Comparison of ENCODE assay signal across 2 cellular contexts in the genomic region with DNA sequence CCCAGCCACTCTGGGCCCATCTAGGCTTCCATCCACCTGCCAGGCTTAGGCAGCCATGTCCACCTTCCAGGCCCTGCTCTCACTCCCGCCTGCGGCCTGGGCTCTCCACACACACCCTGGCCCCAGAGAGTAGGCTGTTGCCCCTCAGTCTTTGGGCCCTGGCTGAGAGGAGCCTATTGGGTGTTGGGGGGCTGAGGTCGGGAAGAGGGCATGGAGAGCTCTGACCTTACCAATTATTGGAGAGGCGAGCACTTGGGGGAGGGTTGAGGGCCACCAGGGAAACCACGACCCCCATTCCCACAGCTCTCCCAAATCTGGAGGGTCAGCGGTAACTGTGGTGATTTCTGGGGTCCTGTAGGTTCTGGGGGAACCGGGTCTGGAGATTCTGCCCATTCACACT.
TF ChIP-seq lines count a peak whose summit lies in the region.

No MANE protein-coding gene starts in this region.

TF ChIP-seq in HepG2, 621 proteins besides CTCF, POLR2A, EP300 and RAD21:
- TF ChIP-seq, protein P1, sequence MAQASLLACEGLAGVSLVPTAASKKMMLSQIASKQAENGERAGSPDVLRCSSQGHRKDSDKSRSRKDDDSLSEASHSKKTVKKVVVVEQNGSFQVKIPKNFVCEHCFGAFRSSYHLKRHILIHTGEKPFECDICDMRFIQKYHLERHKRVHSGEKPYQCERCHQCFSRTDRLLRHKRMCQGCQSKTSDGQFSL (CRISPR knock-in tag; IDR thresholded peaks at IDR 0.05), result no peak
- TF ChIP-seq ZNF350 (CRISPR knock-in tag; IDR thresholded peaks at IDR 0.05; ENCODE audit: borderline replicate concordance, low read depth) (no peak), TBX2 (CRISPR knock-in tag; IDR thresholded peaks at IDR 0.05; ENCODE audit: borderline replicate concordance) (no peak), ZNF790 (CRISPR knock-in tag; IDR thresholded peaks at IDR 0.05; ENCODE audit: borderline replicate concordance) (no peak), BRD4 (CRISPR knock-in tag; IDR thresholded peaks at IDR 0.05) (no peak), FOXO1 (CRISPR knock-in tag; IDR thresholded peaks at IDR 0.05) (no peak), ZSCAN31 (CRISPR knock-in tag; IDR thresholded peaks at IDR 0.05; ENCODE audit: low read depth) (no peak), HIVEP1 (CRISPR knock-in tag; IDR thresholded peaks at IDR 0.05) (no peak), SRSF4 (IDR thresholded peaks at IDR 0.05; ENCODE audit: low read depth, low read length, poor library complexity, severe bottlenecking) (no peak), HNRNPH1 (optimal IDR thresholded peaks at IDR 0.05; ENCODE audit: low read depth, low read length) (no peak)
- TF ChIP-seq, protein P2, sequence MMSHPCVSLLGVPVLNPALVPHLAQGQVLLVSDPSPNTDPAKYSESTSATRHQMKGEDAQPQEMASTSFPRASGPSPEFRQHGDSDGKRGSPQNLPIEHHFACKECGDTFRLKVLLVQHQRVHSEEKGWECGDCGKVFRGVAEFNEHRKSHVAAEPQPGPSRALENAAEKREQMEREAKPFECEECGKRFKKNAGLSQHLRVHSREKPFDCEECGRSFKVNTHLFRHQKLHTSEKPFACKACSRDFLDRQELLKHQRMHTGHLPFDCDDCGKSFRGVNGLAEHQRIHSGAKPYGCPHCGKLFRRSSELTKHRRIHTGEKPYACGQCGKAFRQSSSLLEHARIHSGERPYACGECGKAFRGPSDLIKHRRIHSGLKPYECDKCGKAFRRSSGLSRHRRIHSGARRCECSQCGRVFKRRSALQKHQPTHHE (CRISPR knock-in tag; IDR thresholded peaks at IDR 0.05; ENCODE audit: borderline replicate concordance), result no peak
- TF ChIP-seq, protein P3, sequence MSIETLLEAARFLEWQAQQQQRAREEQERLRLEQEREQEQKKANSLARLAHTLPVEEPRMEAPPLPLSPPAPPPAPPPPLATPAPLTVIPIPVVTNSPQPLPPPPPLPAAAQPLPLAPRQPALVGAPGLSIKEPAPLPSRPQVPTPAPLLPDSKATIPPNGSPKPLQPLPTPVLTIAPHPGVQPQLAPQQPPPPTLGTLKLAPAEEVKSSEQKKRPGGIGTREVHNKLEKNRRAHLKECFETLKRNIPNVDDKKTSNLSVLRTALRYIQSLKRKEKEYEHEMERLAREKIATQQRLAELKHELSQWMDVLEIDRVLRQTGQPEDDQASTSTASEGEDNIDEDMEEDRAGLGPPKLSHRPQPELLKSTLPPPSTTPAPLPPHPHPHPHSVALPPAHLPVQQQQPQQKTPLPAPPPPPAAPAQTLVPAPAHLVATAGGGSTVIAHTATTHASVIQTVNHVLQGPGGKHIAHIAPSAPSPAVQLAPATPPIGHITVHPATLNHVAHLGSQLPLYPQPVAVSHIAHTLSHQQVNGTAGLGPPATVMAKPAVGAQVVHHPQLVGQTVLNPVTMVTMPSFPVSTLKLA (IDR thresholded peaks at IDR 0.05), result no peak
- TF ChIP-seq, protein P4, sequence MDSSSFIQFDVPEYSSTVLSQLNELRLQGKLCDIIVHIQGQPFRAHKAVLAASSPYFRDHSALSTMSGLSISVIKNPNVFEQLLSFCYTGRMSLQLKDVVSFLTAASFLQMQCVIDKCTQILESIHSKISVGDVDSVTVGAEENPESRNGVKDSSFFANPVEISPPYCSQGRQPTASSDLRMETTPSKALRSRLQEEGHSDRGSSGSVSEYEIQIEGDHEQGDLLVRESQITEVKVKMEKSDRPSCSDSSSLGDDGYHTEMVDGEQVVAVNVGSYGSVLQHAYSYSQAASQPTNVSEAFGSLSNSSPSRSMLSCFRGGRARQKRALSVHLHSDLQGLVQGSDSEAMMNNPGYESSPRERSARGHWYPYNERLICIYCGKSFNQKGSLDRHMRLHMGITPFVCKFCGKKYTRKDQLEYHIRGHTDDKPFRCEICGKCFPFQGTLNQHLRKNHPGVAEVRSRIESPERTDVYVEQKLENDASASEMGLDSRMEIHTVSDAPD (CRISPR knock-in tag; IDR thresholded peaks at IDR 0.05), result no peak
- TF ChIP-seq, protein P5, sequence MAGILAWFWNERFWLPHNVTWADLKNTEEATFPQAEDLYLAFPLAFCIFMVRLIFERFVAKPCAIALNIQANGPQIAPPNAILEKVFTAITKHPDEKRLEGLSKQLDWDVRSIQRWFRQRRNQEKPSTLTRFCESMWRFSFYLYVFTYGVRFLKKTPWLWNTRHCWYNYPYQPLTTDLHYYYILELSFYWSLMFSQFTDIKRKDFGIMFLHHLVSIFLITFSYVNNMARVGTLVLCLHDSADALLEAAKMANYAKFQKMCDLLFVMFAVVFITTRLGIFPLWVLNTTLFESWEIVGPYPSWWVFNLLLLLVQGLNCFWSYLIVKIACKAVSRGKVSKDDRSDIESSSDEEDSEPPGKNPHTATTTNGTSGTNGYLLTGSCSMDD (CRISPR knock-in tag; IDR thresholded peaks at IDR 0.05), result no peak

TF ChIP-seq in H1, 55 proteins besides CTCF, POLR2A, EP300 and RAD21:
- TF ChIP-seq JUN (IDR thresholded peaks at IDR 0.05; ENCODE audit: low read depth, low read length), result no peak
- TF ChIP-seq, protein P6, sequence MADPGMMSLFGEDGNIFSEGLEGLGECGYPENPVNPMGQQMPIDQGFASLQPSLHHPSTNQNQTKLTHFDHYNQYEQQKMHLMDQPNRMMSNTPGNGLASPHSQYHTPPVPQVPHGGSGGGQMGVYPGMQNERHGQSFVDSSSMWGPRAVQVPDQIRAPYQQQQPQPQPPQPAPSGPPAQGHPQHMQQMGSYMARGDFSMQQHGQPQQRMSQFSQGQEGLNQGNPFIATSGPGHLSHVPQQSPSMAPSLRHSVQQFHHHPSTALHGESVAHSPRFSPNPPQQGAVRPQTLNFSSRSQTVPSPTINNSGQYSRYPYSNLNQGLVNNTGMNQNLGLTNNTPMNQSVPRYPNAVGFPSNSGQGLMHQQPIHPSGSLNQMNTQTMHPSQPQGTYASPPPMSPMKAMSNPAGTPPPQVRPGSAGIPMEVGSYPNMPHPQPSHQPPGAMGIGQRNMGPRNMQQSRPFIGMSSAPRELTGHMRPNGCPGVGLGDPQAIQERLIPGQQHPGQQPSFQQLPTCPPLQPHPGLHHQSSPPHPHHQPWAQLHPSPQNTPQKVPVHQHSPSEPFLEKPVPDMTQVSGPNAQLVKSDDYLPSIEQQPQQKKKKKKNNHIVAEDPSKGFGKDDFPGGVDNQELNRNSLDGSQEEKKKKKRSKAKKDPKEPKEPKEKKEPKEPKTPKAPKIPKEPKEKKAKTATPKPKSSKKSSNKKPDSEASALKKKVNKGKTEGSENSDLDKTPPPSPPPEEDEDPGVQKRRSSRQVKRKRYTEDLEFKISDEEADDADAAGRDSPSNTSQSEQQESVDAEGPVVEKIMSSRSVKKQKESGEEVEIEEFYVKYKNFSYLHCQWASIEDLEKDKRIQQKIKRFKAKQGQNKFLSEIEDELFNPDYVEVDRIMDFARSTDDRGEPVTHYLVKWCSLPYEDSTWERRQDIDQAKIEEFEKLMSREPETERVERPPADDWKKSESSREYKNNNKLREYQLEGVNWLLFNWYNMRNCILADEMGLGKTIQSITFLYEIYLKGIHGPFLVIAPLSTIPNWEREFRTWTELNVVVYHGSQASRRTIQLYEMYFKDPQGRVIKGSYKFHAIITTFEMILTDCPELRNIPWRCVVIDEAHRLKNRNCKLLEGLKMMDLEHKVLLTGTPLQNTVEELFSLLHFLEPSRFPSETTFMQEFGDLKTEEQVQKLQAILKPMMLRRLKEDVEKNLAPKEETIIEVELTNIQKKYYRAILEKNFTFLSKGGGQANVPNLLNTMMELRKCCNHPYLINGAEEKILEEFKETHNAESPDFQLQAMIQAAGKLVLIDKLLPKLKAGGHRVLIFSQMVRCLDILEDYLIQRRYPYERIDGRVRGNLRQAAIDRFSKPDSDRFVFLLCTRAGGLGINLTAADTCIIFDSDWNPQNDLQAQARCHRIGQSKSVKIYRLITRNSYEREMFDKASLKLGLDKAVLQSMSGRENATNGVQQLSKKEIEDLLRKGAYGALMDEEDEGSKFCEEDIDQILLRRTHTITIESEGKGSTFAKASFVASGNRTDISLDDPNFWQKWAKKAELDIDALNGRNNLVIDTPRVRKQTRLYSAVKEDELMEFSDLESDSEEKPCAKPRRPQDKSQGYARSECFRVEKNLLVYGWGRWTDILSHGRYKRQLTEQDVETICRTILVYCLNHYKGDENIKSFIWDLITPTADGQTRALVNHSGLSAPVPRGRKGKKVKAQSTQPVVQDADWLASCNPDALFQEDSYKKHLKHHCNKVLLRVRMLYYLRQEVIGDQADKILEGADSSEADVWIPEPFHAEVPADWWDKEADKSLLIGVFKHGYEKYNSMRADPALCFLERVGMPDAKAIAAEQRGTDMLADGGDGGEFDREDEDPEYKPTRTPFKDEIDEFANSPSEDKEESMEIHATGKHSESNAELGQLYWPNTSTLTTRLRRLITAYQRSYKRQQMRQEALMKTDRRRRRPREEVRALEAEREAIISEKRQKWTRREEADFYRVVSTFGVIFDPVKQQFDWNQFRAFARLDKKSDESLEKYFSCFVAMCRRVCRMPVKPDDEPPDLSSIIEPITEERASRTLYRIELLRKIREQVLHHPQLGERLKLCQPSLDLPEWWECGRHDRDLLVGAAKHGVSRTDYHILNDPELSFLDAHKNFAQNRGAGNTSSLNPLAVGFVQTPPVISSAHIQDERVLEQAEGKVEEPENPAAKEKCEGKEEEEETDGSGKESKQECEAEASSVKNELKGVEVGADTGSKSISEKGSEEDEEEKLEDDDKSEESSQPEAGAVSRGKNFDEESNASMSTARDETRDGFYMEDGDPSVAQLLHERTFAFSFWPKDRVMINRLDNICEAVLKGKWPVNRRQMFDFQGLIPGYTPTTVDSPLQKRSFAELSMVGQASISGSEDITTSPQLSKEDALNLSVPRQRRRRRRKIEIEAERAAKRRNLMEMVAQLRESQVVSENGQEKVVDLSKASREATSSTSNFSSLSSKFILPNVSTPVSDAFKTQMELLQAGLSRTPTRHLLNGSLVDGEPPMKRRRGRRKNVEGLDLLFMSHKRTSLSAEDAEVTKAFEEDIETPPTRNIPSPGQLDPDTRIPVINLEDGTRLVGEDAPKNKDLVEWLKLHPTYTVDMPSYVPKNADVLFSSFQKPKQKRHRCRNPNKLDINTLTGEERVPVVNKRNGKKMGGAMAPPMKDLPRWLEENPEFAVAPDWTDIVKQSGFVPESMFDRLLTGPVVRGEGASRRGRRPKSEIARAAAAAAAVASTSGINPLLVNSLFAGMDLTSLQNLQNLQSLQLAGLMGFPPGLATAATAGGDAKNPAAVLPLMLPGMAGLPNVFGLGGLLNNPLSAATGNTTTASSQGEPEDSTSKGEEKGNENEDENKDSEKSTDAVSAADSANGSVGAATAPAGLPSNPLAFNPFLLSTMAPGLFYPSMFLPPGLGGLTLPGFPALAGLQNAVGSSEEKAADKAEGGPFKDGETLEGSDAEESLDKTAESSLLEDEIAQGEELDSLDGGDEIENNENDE (IDR thresholded peaks at IDR 0.05; ENCODE audit: insufficient replicate concordance, low read length), result no peak
- no peak for TF ChIP-seq POLR2AphosphoS5 (IDR thresholded peaks at IDR 0.05; ENCODE audit: low read depth, low read length)
- no peak for TF ChIP-seq CEBPB (IDR thresholded peaks at IDR 0.05; ENCODE audit: low read depth, low read length)
- TF ChIP-seq KDM1A (IDR thresholded peaks at IDR 0.05; ENCODE audit: borderline replicate concordance, low read length), result no peak
- TF ChIP-seq CBX8 (IDR thresholded peaks at IDR 0.05; ENCODE audit: borderline replicate concordance, low read depth, low read length), result no peak
- TF ChIP-seq TAF1 (IDR thresholded peaks at IDR 0.05; ENCODE audit: low read depth, low read length), result no peak
- no peak for TF ChIP-seq CHD2 (IDR thresholded peaks at IDR 0.05; ENCODE audit: low read length)
- TF ChIP-seq HDAC2 (IDR thresholded peaks at IDR 0.05; ENCODE audit: borderline replicate concordance in 1 of 2, low read depth in 2 of 2, low read length in 2 of 2), result no peak
- TF ChIP-seq, protein P7, sequence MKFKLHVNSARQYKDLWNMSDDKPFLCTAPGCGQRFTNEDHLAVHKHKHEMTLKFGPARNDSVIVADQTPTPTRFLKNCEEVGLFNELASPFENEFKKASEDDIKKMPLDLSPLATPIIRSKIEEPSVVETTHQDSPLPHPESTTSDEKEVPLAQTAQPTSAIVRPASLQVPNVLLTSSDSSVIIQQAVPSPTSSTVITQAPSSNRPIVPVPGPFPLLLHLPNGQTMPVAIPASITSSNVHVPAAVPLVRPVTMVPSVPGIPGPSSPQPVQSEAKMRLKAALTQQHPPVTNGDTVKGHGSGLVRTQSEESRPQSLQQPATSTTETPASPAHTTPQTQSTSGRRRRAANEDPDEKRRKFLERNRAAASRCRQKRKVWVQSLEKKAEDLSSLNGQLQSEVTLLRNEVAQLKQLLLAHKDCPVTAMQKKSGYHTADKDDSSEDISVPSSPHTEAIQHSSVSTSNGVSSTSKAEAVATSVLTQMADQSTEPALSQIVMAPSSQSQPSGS (IDR thresholded peaks at IDR 0.05; ENCODE audit: low read length), result no peak
- no peak for TF ChIP-seq YY1 (IDR thresholded peaks at IDR 0.05; ENCODE audit: low read depth, low read length)
